16 cellular contexts compared by ENCODE assay signal in genomic region chr14:60819575-60819974, GRCh38.
DNase-seq lines count a peak whose midpoint lies in the region; ATAC-seq, FAIRE-seq and TF ChIP-seq lines count a peak whose summit lies in the region.
"Had no signal": no experiment of that assay in that cellular context is flagged by ENCODE, and none has a peak within 500 bp of the region (broad histone marks: within the 10 kb centered on the region; RNA-seq: fewer than 3 reads in every experiment).

No MANE protein-coding gene starts in this region.

- WGBS in A549 (ENCODE audit: missing lambda C conversion rate) = 83% methylated on average over 4 of the region's 4 CpGs
- 13 to 60% (median 45%) methylated on average over 4 of the region's 4 CpGs for WGBS in small intestine, 3 donors
- 83% methylated on average over 4 of the region's 4 CpGs for WGBS in prostate gland

- no peak for TF ChIP-seq RAD21 in A549 (conservative IDR thresholded peaks at IDR 0.05 in 1 of 2, IDR thresholded peaks at IDR 0.05 in 1 of 2)

- H3K36me3 ChIP-seq in small intestine (ENCODE audit: control insufficient read depth in 2 of 2, insufficient read depth in 2 of 2, low read length in 2 of 2) (no peaks in the 10 kb centered on the region), prostate gland (no peaks in the 10 kb centered on the region)

- CTCF ChIA-PET in A549 (lab: Yijun Ruan, JAX) = no interaction called here

- POLR2A ChIA-PET in A549 (lab: Yijun Ruan, JAX) = no interaction called here

- ATAC-seq in A549 = no peak
- peak; percentile 97 for ATAC-seq in left lobe of liver
- ATAC-seq: K562 had no signal

- H3K4me1 ChIP-seq in A549 (0 out of 3 replicates have a peak, but pooled peaks cover 3% of the 10 kb centered on the region), small intestine (ENCODE audit: control insufficient read depth in 2 of 2, insufficient read depth in 1 of 2, low read depth in 1 of 2, low read length in 1 of 2) (no peaks in the 10 kb centered on the region), prostate gland (replicated peaks) (no peaks in the 10 kb centered on the region)

- H3K4me3 ChIP-seq in A549 (no peak overlapping the region), small intestine (ENCODE audit: low read depth in 1 of 2, low read length in 2 of 2) (no peak overlapping the region), prostate gland (no peak overlapping the region), foreskin fibroblast (ENCODE audit: low read depth in 1 of 2, low read length in 2 of 2) (no peak overlapping the region)
- H3K4me3 ChIP-seq: BLaER1 treated with 17β-estradiol and CSF1 and Interleukin-3, amounts not matched to agents 10 nM and 100 nM; GM23248; K562 had no signal

- peak; percentile 54 for FAIRE-seq in A549 (lab: Jason Lieb, UNC)
- peak; percentile 65 for FAIRE-seq in small intestine (lab: Jason Lieb, UNC)
- FAIRE-seq: K562 had no signal

- H3K27me3 ChIP-seq in small intestine (ENCODE audit: control insufficient read depth in 2 of 2, insufficient read depth in 2 of 2, low read length in 2 of 2) (no peaks in the 10 kb centered on the region), prostate gland (replicated peaks; ENCODE audit: insufficient read depth) (no peaks in the 10 kb centered on the region)
- H3K27me3 ChIP-seq: BLaER1 treated with 17β-estradiol and CSF1 and Interleukin-3, amounts not matched to agents 10 nM and 100 nM had no signal

- H3K4me2 ChIP-seq in A549 = no peak overlapping the region
- H3K4me2 ChIP-seq: BLaER1 treated with 17β-estradiol and CSF1 and Interleukin-3, amounts not matched to agents 10 nM and 100 nM had no signal

- TF ChIP-seq EP300 in A549 (IDR thresholded peaks at IDR 0.05) = no peak

- no peak for TF ChIP-seq POLR2A in A549 (IDR thresholded peaks at IDR 0.05; ENCODE audit: low read length)
- TF ChIP-seq POLR2A in prostate gland (IDR thresholded peaks at IDR 0.05) = no peak

- DNase-seq in A549 (ENCODE audit: low read depth in 1 of 2, low spot score in 1 of 2) (no peak), HuH-7 (ENCODE audit: low spot score) (peak; percentile 31), left lobe of liver (ENCODE audit: low spot score) (no peak), small intestine (peak; percentile 91), prostate gland (ENCODE audit: low spot score) (no peak), foreskin fibroblast (no peak)
- no peak for DNase-seq in NK-92 treated with Interleukin-12 subunit alpha and Interleukin-12 subunit beta, amount 100 ng/mL, for 24 hours (lab: John Stamatoyannopoulos, UW)
- DNase-seq: 8988T; ACHN; Calu3; CD4-positive, CD25-positive, alpha-beta regulatory T cell; DMS 273 treated with DMSO at 0.1 percent for 48 hours; GM23248; H7 had no signal

- H3K9me3 ChIP-seq in A549 = no peaks in the 10 kb centered on the region
- H3K9me3 ChIP-seq in small intestine (ENCODE audit: control insufficient read depth, low read depth) = no peaks in the 10 kb centered on the region
- H3K9me3 ChIP-seq in prostate gland = no peaks in the 10 kb centered on the region
- H3K9me3 ChIP-seq: BLaER1 treated with 17β-estradiol and CSF1 and Interleukin-3, amounts not matched to agents 10 nM and 100 nM had no signal

- H3K27ac ChIP-seq in A549 (no peak overlapping the region), small intestine (ENCODE audit: low read depth in 1 of 2, low read length in 1 of 2) (no peak overlapping the region), prostate gland (no peak overlapping the region)
- H3K27ac ChIP-seq: BLaER1 treated with 17β-estradiol and CSF1 and Interleukin-3, amounts not matched to agents 10 nM and 100 nM; GM23248 had no signal

- TF ChIP-seq CTCF in A549 (IDR thresholded peaks at IDR 0.05) = no peak
- TF ChIP-seq CTCF in prostate gland (IDR thresholded peaks at IDR 0.05) = no peak
- TF ChIP-seq CTCF in foreskin fibroblast (IDR thresholded peaks at IDR 0.05; ENCODE audit: low read depth, low read length) = no peak

- intact Hi-C loops in prostate gland (cut with DNase I) = no loop called here

TF ChIP-seq in A549, 52 proteins besides CTCF, POLR2A, EP300 and RAD21:
- TF ChIP-seq, protein P1, sequence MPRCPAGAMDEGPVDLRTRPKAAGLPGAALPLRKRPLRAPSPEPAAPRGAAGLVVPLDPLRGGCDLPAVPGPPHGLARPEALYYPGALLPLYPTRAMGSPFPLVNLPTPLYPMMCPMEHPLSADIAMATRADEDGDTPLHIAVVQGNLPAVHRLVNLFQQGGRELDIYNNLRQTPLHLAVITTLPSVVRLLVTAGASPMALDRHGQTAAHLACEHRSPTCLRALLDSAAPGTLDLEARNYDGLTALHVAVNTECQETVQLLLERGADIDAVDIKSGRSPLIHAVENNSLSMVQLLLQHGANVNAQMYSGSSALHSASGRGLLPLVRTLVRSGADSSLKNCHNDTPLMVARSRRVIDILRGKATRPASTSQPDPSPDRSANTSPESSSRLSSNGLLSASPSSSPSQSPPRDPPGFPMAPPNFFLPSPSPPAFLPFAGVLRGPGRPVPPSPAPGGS (IDR thresholded peaks at IDR 0.05) = no peak
- no peak for TF ChIP-seq RARB (CRISPR knock-in tag; IDR thresholded peaks at IDR 0.05)
- no peak for TF ChIP-seq PHF8 (IDR thresholded peaks at IDR 0.05; ENCODE audit: borderline replicate concordance, low read depth)
- no peak for TF ChIP-seq RFX5 (IDR thresholded peaks at IDR 0.05)
- TF ChIP-seq ZFP36 (IDR thresholded peaks at IDR 0.05; ENCODE audit: borderline replicate concordance, partially characterized antibody) = no peak

Comparison
In these comparisons a context has a peak if more than half of its experiments do, and no peak if none do; other contexts are left out.
1. DNase-seq: peak in HuH-7 (single experiment) and small intestine (single experiment); none in A549 (0 of 2), left lobe of liver (single experiment), prostate gland (single experiment), foreskin fibroblast (0 of 2) and NK-92 treated with Interleukin-12 subunit alpha and Interleukin-12 subunit beta, amount 100 ng/mL, for 24 hours (single experiment).